Comparison of ENCODE assay signal across 39 cellular contexts in the genomic region with DNA sequence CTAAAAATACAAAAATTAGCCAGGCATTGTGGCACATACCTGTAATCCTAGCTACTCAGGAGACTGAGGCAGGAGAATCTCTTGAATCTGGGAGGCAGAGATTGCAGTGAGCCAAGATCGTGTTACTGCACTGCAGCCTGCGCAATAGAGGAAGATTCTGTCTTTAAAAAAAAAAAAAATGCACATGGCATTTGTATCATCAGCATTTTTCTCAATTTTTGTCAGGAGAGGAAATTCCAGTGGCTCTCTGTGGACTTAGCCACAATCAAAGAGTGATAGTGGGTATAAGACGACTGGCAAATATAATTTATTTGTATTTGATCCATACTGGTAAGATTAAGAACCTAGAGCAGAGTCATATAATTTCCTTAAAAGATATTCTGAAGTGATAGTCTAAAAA. TPM values are rescaled to one million over a fixed set of nuclear protein-coding genes. Genes with fewer than 3 reads are reported as not detected.
"Had no signal": no experiment of that assay in that cellular context is flagged by ENCODE, and none has a peak within 500 bp of the region (broad histone marks: within the 10 kb centered on the region; RNA-seq: fewer than 3 reads in every experiment).

No MANE protein-coding gene starts in this region.

- H3K9me3 ChIP-seq: MG63 had no signal

- DNase-seq: Karpas-422, Kasumi-1, MG63, MM.1S, MV-4-11, NCI-H1048, NCI-H1092, NCI-H1092 treated with DMSO at 0.1 percent for 48 hours, NCI-H1105, NCI-H1105 treated with DMSO at 0.1 percent for 48 hours, NCI-H1417, NCI-H1417 treated with DMSO at 0.1 percent for 48 hours, NCI-H1436, NCI-H1436 treated with DMSO at 0.1 percent for 48 hours, NCI-H146, NCI-H1694, NCI-H1694 treated with DMSO at 0.1 percent for 48 hours, NCI-H187, NCI-H187 treated with DMSO at 0.1 percent for 48 hours, NCI-H1930, NCI-H2029, NCI-H2029 treated with DMSO at 0.1 percent for 48 hours, NCI-H2081, NCI-H2081 treated with DMSO at 0.1 percent for 48 hours, NCI-H2107, NCI-H2171, NCI-H2171 treated with DMSO at 0.1 percent for 48 hours, NCI-H2227 treated with DMSO at 0.1 percent for 48 hours, NCI-H226, NCI-H345, NCI-H446, NCI-H446 treated with DMSO at 0.1 percent for 48 hours, NCI-H510A, NCI-H510A treated with DMSO at 0.1 percent for 48 hours, NCI-H524 had no signal

- H3K36me3 ChIP-seq: MG63 had no signal

- H3K27me3 ChIP-seq: MG63 had no signal

- H3K4me3 ChIP-seq: MG63 had no signal

RNA-seq across cellular contexts. Expression of gene DEFB114, which starts 28.6 kb away (rescaled TPM):
- total RNA-seq: LHCN-M2, M059J, MCF 10A, NCI-H460 had no signal

RNA-seq across cellular contexts. Expression of gene DEFB113, which starts 34.0 kb away (rescaled TPM):
- total RNA-seq: LHCN-M2, M059J, MCF 10A, NCI-H460 had no signal
